In genomic region chr6:154840363-154840762, GRCh38 we compare ENCODE assay signal across 1 cellular context.
TF ChIP-seq lines count a peak whose summit lies in the region.

No MANE protein-coding gene starts in this region.

TF ChIP-seq in K562, 482 proteins besides CTCF, POLR2A, EP300 and RAD21 (continued from another document):
- TF ChIP-seq PBX2 (CRISPR knock-in tag; IDR thresholded peaks at IDR 0.05; ENCODE audit: low read depth) (no peak), PBX2 (tag; conservative IDR thresholded peaks at IDR 0.05; ENCODE audit: low read depth) (no peak), SMARCA4 (IDR thresholded peaks at IDR 0.05) (no peak), ZNF79 (CRISPR knock-in tag; IDR thresholded peaks at IDR 0.05; ENCODE audit: low read depth) (peak; percentile 62; the same call in 1 of the 2 replicates), ZNF133 (CRISPR knock-in tag; IDR thresholded peaks at IDR 0.05) (no peak), ESRRA (IDR thresholded peaks at IDR 0.05; ENCODE audit: borderline replicate concordance, low read depth) (no peak)
TF ChIP-seq in K562: peak in this region for 47.
